Comparison of ENCODE assay signal across 1 cellular context in genomic region chr5:36607114-36607561, GRCh38.
TF ChIP-seq lines count a peak whose summit lies in the region.

No MANE protein-coding gene starts in this region.

TF ChIP-seq in HEK293, 187 proteins besides CTCF, POLR2A, EP300 and RAD21 (continued from another document):
- TF ChIP-seq, protein P1, sequence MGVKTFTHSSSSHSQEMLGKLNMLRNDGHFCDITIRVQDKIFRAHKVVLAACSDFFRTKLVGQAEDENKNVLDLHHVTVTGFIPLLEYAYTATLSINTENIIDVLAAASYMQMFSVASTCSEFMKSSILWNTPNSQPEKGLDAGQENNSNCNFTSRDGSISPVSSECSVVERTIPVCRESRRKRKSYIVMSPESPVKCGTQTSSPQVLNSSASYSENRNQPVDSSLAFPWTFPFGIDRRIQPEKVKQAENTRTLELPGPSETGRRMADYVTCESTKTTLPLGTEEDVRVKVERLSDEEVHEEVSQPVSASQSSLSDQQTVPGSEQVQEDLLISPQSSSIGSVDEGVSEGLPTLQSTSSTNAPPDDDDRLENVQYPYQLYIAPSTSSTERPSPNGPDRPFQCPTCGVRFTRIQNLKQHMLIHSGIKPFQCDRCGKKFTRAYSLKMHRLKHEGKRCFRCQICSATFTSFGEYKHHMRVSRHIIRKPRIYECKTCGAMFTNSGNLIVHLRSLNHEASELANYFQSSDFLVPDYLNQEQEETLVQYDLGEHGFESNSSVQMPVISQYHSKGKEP (tag by site-specific recombination; IDR thresholded peaks at IDR 0.05) = peak; percentile 61; the same call in 1 of the 2 replicates
- peak; percentile 4; the same call in 1 of the 2 replicates for TF ChIP-seq ZNF596 (tag by site-specific recombination; IDR thresholded peaks at IDR 0.05)
- TF ChIP-seq, protein P2, sequence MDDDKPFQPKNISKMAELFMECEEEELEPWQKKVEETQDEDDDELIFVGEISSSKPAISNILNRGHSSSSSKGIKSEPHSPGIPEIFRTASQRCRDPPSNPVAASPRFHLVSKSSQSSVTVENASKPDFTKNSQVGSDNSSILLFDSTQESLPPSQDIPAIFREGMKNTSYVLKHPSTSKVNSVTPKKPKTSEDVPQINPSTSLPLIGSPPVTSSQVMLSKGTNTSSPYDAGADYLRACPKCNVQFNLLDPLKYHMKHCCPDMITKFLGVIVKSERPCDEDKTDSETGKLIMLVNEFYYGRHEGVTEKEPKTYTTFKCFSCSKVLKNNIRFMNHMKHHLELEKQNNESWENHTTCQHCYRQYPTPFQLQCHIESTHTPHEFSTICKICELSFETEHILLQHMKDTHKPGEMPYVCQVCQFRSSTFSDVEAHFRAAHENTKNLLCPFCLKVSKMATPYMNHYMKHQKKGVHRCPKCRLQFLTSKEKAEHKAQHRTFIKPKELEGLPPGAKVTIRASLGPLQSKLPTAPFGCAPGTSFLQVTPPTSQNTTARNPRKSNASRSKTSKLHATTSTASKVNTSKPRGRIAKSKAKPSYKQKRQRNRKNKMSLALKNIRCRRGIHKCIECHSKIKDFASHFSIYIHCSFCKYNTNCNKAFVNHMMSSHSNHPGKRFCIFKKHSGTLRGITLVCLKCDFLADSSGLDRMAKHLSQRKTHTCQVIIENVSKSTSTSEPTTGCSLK (tag by site-specific recombination; IDR thresholded peaks at IDR 0.05) = no peak
- TF ChIP-seq ZNF521 (tag by site-specific recombination; IDR thresholded peaks at IDR 0.05) = no peak
- TF ChIP-seq, protein P3, sequence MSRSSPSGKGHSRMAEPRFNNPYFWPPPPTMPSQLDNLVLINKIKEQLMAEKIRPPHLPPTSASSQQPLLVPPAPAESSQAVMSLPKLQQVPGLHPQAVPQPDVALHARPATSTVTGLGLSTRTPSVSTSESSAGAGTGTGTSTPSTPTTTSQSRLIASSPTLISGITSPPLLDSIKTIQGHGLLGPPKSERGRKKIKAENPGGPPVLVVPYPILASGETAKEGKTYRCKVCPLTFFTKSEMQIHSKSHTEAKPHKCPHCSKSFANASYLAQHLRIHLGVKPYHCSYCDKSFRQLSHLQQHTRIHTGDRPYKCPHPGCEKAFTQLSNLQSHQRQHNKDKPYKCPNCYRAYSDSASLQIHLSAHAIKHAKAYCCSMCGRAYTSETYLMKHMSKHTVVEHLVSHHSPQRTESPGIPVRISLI (tag by site-specific recombination; IDR thresholded peaks at IDR 0.05) = peak; percentile 8; the same call in 1 of the 2 replicates
- no peak for TF ChIP-seq ZNF37A (tag by site-specific recombination; IDR thresholded peaks at IDR 0.05)
- no peak for TF ChIP-seq ZNF777 (tag by site-specific recombination; IDR thresholded peaks at IDR 0.05; ENCODE audit: borderline replicate concordance)
- TF ChIP-seq HIC1 (tag by site-specific recombination; IDR thresholded peaks at IDR 0.05) = 0 out of 2 replicates have a peak, but pooled peaks have one; percentile 13
- TF ChIP-seq ZBTB11 (tag by site-specific recombination; conservative IDR thresholded peaks at IDR 0.05; ENCODE audit: low read depth) = 0 out of 2 replicates have a peak, but pooled peaks have one; percentile 9
- TF ChIP-seq ZNF600 (tag by site-specific recombination; IDR thresholded peaks at IDR 0.05) = no peak
- peak; percentile 90 for TF ChIP-seq IKZF3 (tag by site-specific recombination; IDR thresholded peaks at IDR 0.05)
- TF ChIP-seq ZNF677 (tag by site-specific recombination; IDR thresholded peaks at IDR 0.05) = no peak
- TF ChIP-seq ZNF10 (tag by site-specific recombination; IDR thresholded peaks at IDR 0.05) = 0 out of 2 replicates have a peak, but pooled peaks have one; percentile 9
